In genomic region chr20:45484676-45485075, GRCh38 we compare ENCODE assay signal across 19 cellular contexts. TPM values are rescaled to one million over a fixed set of nuclear protein-coding genes. Genes with fewer than 3 reads are reported as not detected.
DNase-seq lines count a peak whose midpoint lies in the region; FAIRE-seq and TF ChIP-seq lines count a peak whose summit lies in the region.
"Had no signal": no experiment of that assay in that cellular context is flagged by ENCODE, and none has a peak within 500 bp of the region (broad histone marks: within the 10 kb centered on the region; RNA-seq: fewer than 3 reads in every experiment).

No MANE protein-coding gene starts in this region.

- H2BK15ac ChIP-seq in H1 (ENCODE audit: low read length) (no peak overlapping the region), mesendoderm (replicated peaks; ENCODE audit: low read depth) (no peak overlapping the region)

- TF ChIP-seq CTCF in H1 (IDR thresholded peaks at IDR 0.05; ENCODE audit: control extremely low read depth in 1 of 3, insufficient read depth in 1 of 3, low read depth in 1 of 3, low read length in 3 of 3): no peak

- H3K36me3 ChIP-seq in H1 (ENCODE audit: control insufficient read depth in 2 of 4, insufficient read depth in 4 of 4, low read length in 3 of 4) (0 out of 8 replicates have a peak, but pooled peaks cover 0 to 3% (median 0%) of the 10 kb centered on the region in 4 experiments), mesendoderm (ENCODE audit: control insufficient read depth, insufficient read depth, low read length) (no peaks in the 10 kb centered on the region)

- no peak overlapping the region for H2BK5ac ChIP-seq in H1 (ENCODE audit: low read depth, low read length)
- H2BK5ac ChIP-seq in mesendoderm (ENCODE audit: low read length): no peak overlapping the region

- no peak overlapping the region for H3K4ac ChIP-seq in H1 (replicated peaks; ENCODE audit: insufficient read length, low read depth, low read length)
- H3K4ac ChIP-seq in mesendoderm (ENCODE audit: low read depth, low read length): no peak overlapping the region

- no peak overlapping the region for H3K14ac ChIP-seq in H1 (ENCODE audit: insufficient read length)

- no peak for TF ChIP-seq EP300 in H1 (IDR thresholded peaks at IDR 0.05; ENCODE audit: borderline replicate concordance in 1 of 2, low read depth in 2 of 2, low read length in 2 of 2)

- no peak overlapping the region for H2BK12ac ChIP-seq in H1 (ENCODE audit: low read depth, low read length)

- H3K23ac ChIP-seq in H1 (ENCODE audit: insufficient read length) (no peak overlapping the region), mesendoderm (ENCODE audit: low read length) (no peak overlapping the region)

- H4K91ac ChIP-seq in H1 (replicated peaks; ENCODE audit: insufficient read length, low read length): no peak overlapping the region

- H4K5ac ChIP-seq in H1 (ENCODE audit: insufficient read length, low read depth, low read length): no peak overlapping the region
- H4K5ac ChIP-seq in mesendoderm (ENCODE audit: low read length): no peak overlapping the region

- TF ChIP-seq RAD21 in H1 (IDR thresholded peaks at IDR 0.05 in 1 of 2, conservative IDR thresholded peaks at IDR 0.05 in 1 of 2; ENCODE audit: low read depth in 2 of 2, low read length in 2 of 2): no peak

- H3K23me2 ChIP-seq in H1 (ENCODE audit: low read depth, low read length): peaks cover 4% of the 10 kb centered on the region; the same call in 1 of the 2 replicates

- no peaks in the 10 kb centered on the region for H3K9me3 ChIP-seq in H1 (ENCODE audit: insufficient read depth in 2 of 2, low read depth in 1 of 2, low read length in 1 of 2)

- H3K4me3 ChIP-seq in H1 (ENCODE audit: extremely low read depth in 1 of 4, insufficient read depth in 2 of 4, low read depth in 3 of 4, low read length in 4 of 4) (no peak overlapping the region), mesendoderm (ENCODE audit: low read length) (no peak overlapping the region)
- H3K4me3 ChIP-seq: K562 had no signal

- H4K8ac ChIP-seq in H1 (ENCODE audit: extremely low read depth, insufficient read depth, low read length) (no peak overlapping the region; the same call in 1 of the 2 replicates), mesendoderm (ENCODE audit: low read depth, low read length) (no peak overlapping the region)

- 0 out of 2 replicates have a peak overlapping the region, but pooled peaks have one; percentile 14 for H2AFZ ChIP-seq in H1 (ENCODE audit: low read length)

- H4K20me1 ChIP-seq in H1 (replicated peaks in 1 of 2; ENCODE audit: control insufficient read depth in 1 of 2, insufficient read depth in 2 of 2, low read length in 2 of 2): no peaks in the 10 kb centered on the region

- H2BK120ac ChIP-seq in H1 (replicated peaks; ENCODE audit: low read depth, low read length) (no peak overlapping the region), mesendoderm (ENCODE audit: low read depth, low read length) (no peak overlapping the region)

- POLR2A ChIA-PET in H1 (lab: Charles Lee; ENCODE audit: partially characterized antibody): interaction anchor here (5.6 kb wide), 1 partner anchor 14 kb away, joined by 24 read pairs; the partner anchor contains the start of gene WFDC2

- CTCF ChIA-PET in H1 (lab: Charles Lee; ENCODE audit: partially characterized antibody): interaction anchor here (1.0 to 6.2 kb wide), 10 partner anchors 11 to 287 kb away, joined by 3 to 68 read pairs (median 4); partner anchors contain the start of gene WFDC2

- 66% methylated on average over 6 of the region's 6 CpGs; no CpG with 5 or more reads in 1 of the 2 experiments for WGBS in H1 (ENCODE audit: extremely low coverage in 1 of 2, insufficient coverage in 1 of 2, insufficient read length in 1 of 2, insufficient replicate concordance in 2 of 2, low coverage in 1 of 2, low lambda C conversion rate in 2 of 2, missing lambda C conversion rate in 1 of 2), 2 experiments
- WGBS in mesendoderm (ENCODE audit: extremely low coverage, insufficient coverage, low lambda C conversion rate): no CpG with 5 or more reads among the region's 6 CpGs

- H3K4me1 ChIP-seq in H1 (replicated peaks in 1 of 4; ENCODE audit: control insufficient read depth in 3 of 4, insufficient read depth in 4 of 4, low read length in 3 of 4) (peaks cover 0 to 11% (median 0%) of the 10 kb centered on the region in 4 experiments; a peak in 2 of 7 replicates), mesendoderm (ENCODE audit: control insufficient read depth, low read depth, low read length) (peaks cover 5% of the 10 kb centered on the region)

- H3K79me1 ChIP-seq in H1 (ENCODE audit: low read depth, low read length) (no peaks in the 10 kb centered on the region; the same call in 1 of the 2 replicates), mesendoderm (ENCODE audit: low read length) (no peaks in the 10 kb centered on the region)

- no peaks in the 10 kb centered on the region for H3K27me3 ChIP-seq in H1 (replicated peaks in 1 of 4; ENCODE audit: control insufficient read depth in 3 of 4, extremely low read depth in 1 of 4, insufficient read depth in 3 of 4, low read length in 3 of 4)
- no peaks in the 10 kb centered on the region for H3K27me3 ChIP-seq in mesendoderm (ENCODE audit: insufficient read depth, low read length, poor library complexity)

- no peak for FAIRE-seq in H1 (lab: Jason Lieb, UNC)
- FAIRE-seq: D721Med, G401.6, GM12891, H54, K562 had no signal

- H2AK5ac ChIP-seq in H1 (ENCODE audit: low read depth, low read length): no peak overlapping the region
- no peak overlapping the region for H2AK5ac ChIP-seq in mesendoderm (ENCODE audit: low read length)

- TF ChIP-seq POLR2A in H1 (IDR thresholded peaks at IDR 0.05; ENCODE audit: control extremely low read depth in 1 of 2, low read depth in 2 of 2, low read length in 2 of 2): no peak

- H3K56ac ChIP-seq in H1 (replicated peaks; ENCODE audit: insufficient read length, low read depth, low read length) (no peak overlapping the region), mesendoderm (ENCODE audit: low read length) (no peak overlapping the region)

- H3K79me2 ChIP-seq in H1 (ENCODE audit: control insufficient read depth in 1 of 2, insufficient read depth in 2 of 2, low read length in 2 of 2): no peaks in the 10 kb centered on the region
- H3K79me2 ChIP-seq in mesendoderm (ENCODE audit: control insufficient read depth, insufficient read depth, low read length): no peaks in the 10 kb centered on the region

- H2BK20ac ChIP-seq in H1 (ENCODE audit: low read length): no peak overlapping the region

- H3K9ac ChIP-seq in H1 (replicated peaks in 1 of 4; ENCODE audit: extremely low read depth in 1 of 4, low read depth in 3 of 4, low read length in 3 of 4) (no peak overlapping the region), mesendoderm (ENCODE audit: low read length) (no peak overlapping the region)

- DNase-seq in NCI-H82 (lab: John Stamatoyannopoulos, UW) (peak; percentile 81), H1 (ENCODE audit: low read depth in 1 of 2, low spot score in 2 of 2) (no peak), mesendoderm (peak; percentile 66), GM19240 (ENCODE audit: insufficient read length, low spot score) (no peak), NCI-H1694 (lab: John Stamatoyannopoulos, UW) (no peak), T-helper 2 cell (no peak)
- DNase-seq: CD8-positive, alpha-beta T cell; COR-L47; DMS153; DMS79 treated with DMSO at 0.1 percent for 48 hours; EL had no signal

- H3K27ac ChIP-seq in H1 (ENCODE audit: low read depth, low read length) (no peak overlapping the region), mesendoderm (ENCODE audit: low read depth, low read length) (no peak overlapping the region)

- H3K4me2 ChIP-seq in H1 (ENCODE audit: insufficient read depth in 1 of 2, low read depth in 2 of 2, low read length in 2 of 2): 0 out of 4 replicates have a peak overlapping the region, but pooled peaks of 1 of the 2 experiments have one; percentile 15
- no peak overlapping the region for H3K4me2 ChIP-seq in mesendoderm (ENCODE audit: low read length)

- H3K18ac ChIP-seq in H1 (ENCODE audit: extremely low read depth, low read length) (no peak overlapping the region), mesendoderm (ENCODE audit: low read length) (no peak overlapping the region)

TF ChIP-seq in H1, 55 proteins besides CTCF, POLR2A, EP300 and RAD21 (continues in another document):
- TF ChIP-seq SIX5 (IDR thresholded peaks at IDR 0.05; ENCODE audit: low read depth, low read length): no peak

RNA-seq across cellular contexts. Expression of gene WFDC2, which starts 15.1 kb away (rescaled TPM):
- total RNA-seq in H1 (2021; fragmentation: NEBNext Ultra II Directional; extraction: Animal tissue kit (Norgen Biotek cat#: 25700)): 77.9 and 86.0 TPM in 2 replicates
- polyA plus RNA-seq in H1 (2011; rRNA removed): 137 and 156 TPM in 2 replicates
- polyA plus RNA-seq in H1 (2011; cell fraction: cytosol; rRNA removed): 70.3 TPM
- 109 TPM for polyA plus RNA-seq in H1 (2011; cell fraction: nucleus; rRNA removed)
- polyA plus RNA-seq in H1 (2012, experiment 1 of 2): 77.0 to 158 TPM (median 148 TPM) in 4 replicates
- polyA plus RNA-seq in H1 (2012, experiment 2 of 2): 183 TPM
- polyA plus RNA-seq in H1 (2013, experiment 1 of 2): 338 TPM
- 373 TPM for polyA plus RNA-seq in H1 (2013, experiment 2 of 2)
- 26.0 and 32.4 TPM in 2 replicates for polyA minus RNA-seq in H1 (2011; rRNA and poly(A)+ RNA removed)
- 52.3 TPM for polyA minus RNA-seq in H1 (2011; cell fraction: cytosol; rRNA and poly(A)+ RNA removed)
- polyA minus RNA-seq in H1 (2011; cell fraction: nucleus; rRNA and poly(A)+ RNA removed): 24.4 TPM
- 146 TPM for polyA plus RNA-seq in mesendoderm (2013, experiment 1 of 2)
- polyA plus RNA-seq in mesendoderm (2013, experiment 2 of 2): 142 TPM
- total RNA-seq: A673; CD8-positive, alpha-beta T cell; K562 had no signal
- polyA plus RNA-seq: BJ, CD14-positive monocyte, K562 had no signal

RNA-seq across cellular contexts. Expression of gene SPINT3, which starts 30.7 kb away (rescaled TPM):
- not detected in 2 replicates for total RNA-seq in H1 (2021; fragmentation: NEBNext Ultra II Directional; extraction: Animal tissue kit (Norgen Biotek cat#: 25700))
- not detected in 2 replicates for polyA plus RNA-seq in H1 (2011; rRNA removed)
- polyA plus RNA-seq in H1 (2011; cell fraction: cytosol; rRNA removed): not detected
- not detected for polyA plus RNA-seq in H1 (2011; cell fraction: nucleus; rRNA removed)
- not detected in 4 replicates for polyA plus RNA-seq in H1 (2012, experiment 1 of 2)
- not detected for polyA plus RNA-seq in H1 (2012, experiment 2 of 2)
- not detected for polyA plus RNA-seq in H1 (2013, experiment 1 of 2)
- not detected for polyA plus RNA-seq in H1 (2013, experiment 2 of 2)
- polyA minus RNA-seq in H1 (2011; rRNA and poly(A)+ RNA removed): not detected in 2 replicates
- not detected for polyA minus RNA-seq in H1 (2011; cell fraction: cytosol; rRNA and poly(A)+ RNA removed)
- polyA minus RNA-seq in H1 (2011; cell fraction: nucleus; rRNA and poly(A)+ RNA removed): not detected
- not detected for polyA plus RNA-seq in mesendoderm (2013, experiment 1 of 2)
- polyA plus RNA-seq in mesendoderm (2013, experiment 2 of 2): not detected
- total RNA-seq: A673; CD8-positive, alpha-beta T cell; K562 had no signal
- polyA plus RNA-seq: BJ, CD14-positive monocyte, K562 had no signal

RNA-seq across cellular contexts. Expression of gene WFDC6, which starts 54.6 kb away (rescaled TPM):
- total RNA-seq in H1 (2021; fragmentation: NEBNext Ultra II Directional; extraction: Animal tissue kit (Norgen Biotek cat#: 25700)): not detected in 2 replicates
- not detected in 2 replicates for polyA plus RNA-seq in H1 (2011; rRNA removed)
- not detected for polyA plus RNA-seq in H1 (2011; cell fraction: cytosol; rRNA removed)
- not detected for polyA plus RNA-seq in H1 (2011; cell fraction: nucleus; rRNA removed)
- polyA plus RNA-seq in H1 (2012, experiment 1 of 2): not detected in 4 replicates
- polyA plus RNA-seq in H1 (2012, experiment 2 of 2): not detected
- polyA plus RNA-seq in H1 (2013, experiment 1 of 2): 0.10 TPM
- polyA plus RNA-seq in H1 (2013, experiment 2 of 2): not detected
- not detected in 2 replicates for polyA minus RNA-seq in H1 (2011; rRNA and poly(A)+ RNA removed)
- not detected for polyA minus RNA-seq in H1 (2011; cell fraction: cytosol; rRNA and poly(A)+ RNA removed)
- polyA minus RNA-seq in H1 (2011; cell fraction: nucleus; rRNA and poly(A)+ RNA removed): not detected
- 0.27 TPM for polyA plus RNA-seq in mesendoderm (2013, experiment 1 of 2)
- polyA plus RNA-seq in mesendoderm (2013, experiment 2 of 2): 0.36 TPM
- total RNA-seq: A673; CD8-positive, alpha-beta T cell; K562 had no signal
- polyA plus RNA-seq: BJ, CD14-positive monocyte, K562 had no signal

Comparison
In these comparisons a context has a peak if more than half of its experiments do, and no peak if none do; other contexts are left out.
1. DNase-seq: peak in NCI-H82 (single experiment) and mesendoderm (single experiment); none in H1 (0 of 2), GM19240 (single experiment), NCI-H1694 (single experiment) and T-helper 2 cell (0 of 5).